Comparison of ENCODE assay signal across 14 cellular contexts in the genomic region with DNA sequence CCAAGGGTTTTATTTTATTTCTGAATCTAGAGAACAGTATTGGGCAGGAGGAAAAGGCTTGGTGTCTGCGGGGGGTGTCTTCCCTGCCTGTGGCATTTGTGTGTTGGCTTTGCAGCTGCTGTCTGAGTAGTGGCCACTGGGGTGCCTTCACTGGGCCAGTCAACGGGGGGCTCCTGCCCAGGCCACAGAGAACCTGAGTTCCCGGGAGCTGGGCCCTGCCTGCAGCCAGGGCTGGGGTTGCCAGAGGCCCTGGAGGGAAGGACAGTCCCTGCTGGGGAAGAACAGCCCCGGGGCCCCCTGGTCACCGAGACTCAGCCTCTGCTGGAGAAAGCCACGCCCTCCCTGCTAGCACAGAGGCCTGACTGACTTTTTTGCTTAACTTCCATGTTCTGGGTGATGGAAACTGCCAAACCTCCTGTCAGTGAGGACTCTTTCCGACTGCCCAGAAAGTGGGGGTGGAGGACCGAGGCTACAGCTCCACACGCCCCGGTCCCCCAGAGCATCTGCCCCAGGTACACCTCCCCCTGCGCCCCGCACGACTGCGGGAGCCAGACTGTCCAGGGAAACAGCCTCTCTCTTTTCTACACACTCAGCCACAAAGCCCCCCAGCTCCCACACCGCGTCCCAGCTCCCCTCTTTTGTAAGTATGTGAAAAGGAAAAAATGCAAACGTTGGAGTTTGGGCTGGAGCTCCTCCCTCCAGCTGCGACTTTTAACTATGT.
DNase-seq lines count a peak whose midpoint lies in the region; ATAC-seq and TF ChIP-seq lines count a peak whose summit lies in the region.
"Had no signal": no experiment of that assay in that cellular context is flagged by ENCODE, and none has a peak within 500 bp of the region (broad histone marks: within the 10 kb centered on the region; RNA-seq: fewer than 3 reads in every experiment).

No MANE protein-coding gene starts in this region.

- H3K4me1 ChIP-seq in stomach: peaks cover 0 to 4% (median under 1%) of the 10 kb centered on the region in 4 donors
- H3K4me1 ChIP-seq in tibial artery: no peaks in the 10 kb centered on the region
- H3K4me1 ChIP-seq: body of pancreas, pancreas, vagina had no signal

- TF ChIP-seq CTCF in VCaP (conservative IDR thresholded peaks at IDR 0.05) (no peak; the same call in 1 of the 2 replicates), stomach (IDR thresholded peaks at IDR 0.05) (no peak), tibial artery (IDR thresholded peaks at IDR 0.05) (no peak)

- peaks cover 9% of the 10 kb centered on the region for H3K4me1 Mint-ChIP-seq in activated naive CD8-positive, alpha-beta T cell treated with anti-CD3 and anti-CD28 coated beads, Interleukin-2, amount 10 ng/mL, durations not matched to agents 7 days and 5 days
- H3K4me1 Mint-ChIP-seq in activated naive CD8-positive, alpha-beta T cell treated with anti-CD3 and anti-CD28 coated beads for 36 hours: peaks cover 13% of the 10 kb centered on the region

- H3K36me3 ChIP-seq in stomach (peaks cover 43 to 70% (median 68%) of the 10 kb centered on the region in 4 donors), tibial artery (peaks cover 30 to 68% (median 45%) of the 10 kb centered on the region in 3 donors)

- H3K9me3 Mint-ChIP-seq in activated naive CD8-positive, alpha-beta T cell treated with anti-CD3 and anti-CD28 coated beads, Interleukin-2, amount 10 ng/mL, durations not matched to agents 7 days and 5 days: no peaks in the 10 kb centered on the region
- no peaks in the 10 kb centered on the region for H3K9me3 Mint-ChIP-seq in activated naive CD8-positive, alpha-beta T cell treated with anti-CD3 and anti-CD28 coated beads for 36 hours

- 78 to 85% (median 80%) methylated on average over 15 to 18 of the region's 18 CpGs for WGBS in stomach, 5 donors

- ATAC-seq in activated naive CD8-positive, alpha-beta T cell treated with anti-CD3 and anti-CD28 coated beads, Interleukin-2, amount 10 ng/mL, durations not matched to agents 7 days and 5 days (ENCODE audit: low read depth): no peak
- ATAC-seq: body of pancreas, pancreas, SK-N-SH treated with all-trans-retinoic acid at 6 μM for 48 hours had no signal

- intact Hi-C loops in stomach (cut with DNase I; ENCODE audit: low total_unique reads) (no loop called here), tibial artery (cut with DNase I; ENCODE audit: low total_unique reads) (no loop called here)

- H3K36me3 Mint-ChIP-seq in activated naive CD8-positive, alpha-beta T cell treated with anti-CD3 and anti-CD28 coated beads, Interleukin-2, amount 10 ng/mL, durations not matched to agents 7 days and 5 days: no peaks in the 10 kb centered on the region
- H3K36me3 Mint-ChIP-seq in activated naive CD8-positive, alpha-beta T cell treated with anti-CD3 and anti-CD28 coated beads for 36 hours: no peaks in the 10 kb centered on the region

- H3K27me3 ChIP-seq in stomach: no peaks in the 10 kb centered on the region
- H3K27me3 ChIP-seq in tibial artery: no peaks in the 10 kb centered on the region
- H3K27me3 ChIP-seq: body of pancreas, pancreas, vagina had no signal

- POLR2A ChIA-PET in activated naive CD8-positive, alpha-beta T cell treated with anti-CD3 and anti-CD28 coated beads, Interleukin-2, amount 10 ng/mL, durations not matched to agents 7 days and 5 days (lab: Charles Lee): no interaction called here

- H3K27ac ChIP-seq in VCaP: peak overlapping the region; percentile 51
- no peak overlapping the region for H3K27ac ChIP-seq in stomach
- no peak overlapping the region for H3K27ac ChIP-seq in tibial artery
- H3K27ac ChIP-seq: body of pancreas, pancreas, vagina had no signal

- TF ChIP-seq POLR2A in stomach (IDR thresholded peaks at IDR 0.05): no peak

- H3K27me3 Mint-ChIP-seq in activated naive CD8-positive, alpha-beta T cell treated with anti-CD3 and anti-CD28 coated beads, Interleukin-2, amount 10 ng/mL, durations not matched to agents 7 days and 5 days: peaks cover 11% of the 10 kb centered on the region
- no peaks in the 10 kb centered on the region for H3K27me3 Mint-ChIP-seq in activated naive CD8-positive, alpha-beta T cell treated with anti-CD3 and anti-CD28 coated beads for 36 hours
- H3K27me3 Mint-ChIP-seq: activated CD4-positive, alpha-beta T cell treated with anti-CD3 and anti-CD28 coated beads for 36 hours had no signal

- no peak for TF ChIP-seq EP300 in stomach (IDR thresholded peaks at IDR 0.05)

- peak overlapping the region; percentile 84 for H3K27ac Mint-ChIP-seq in activated naive CD8-positive, alpha-beta T cell treated with anti-CD3 and anti-CD28 coated beads, Interleukin-2, amount 10 ng/mL, durations not matched to agents 7 days and 5 days
- no peak overlapping the region for H3K27ac Mint-ChIP-seq in activated naive CD8-positive, alpha-beta T cell treated with anti-CD3 and anti-CD28 coated beads for 36 hours
- H3K27ac Mint-ChIP-seq: activated CD4-positive, alpha-beta T cell treated with anti-CD3 and anti-CD28 coated beads for 36 hours had no signal

- H3K9me3 ChIP-seq in stomach: no peaks in the 10 kb centered on the region
- H3K9me3 ChIP-seq in tibial artery: no peaks in the 10 kb centered on the region
- H3K9me3 ChIP-seq: body of pancreas, pancreas, vagina had no signal

- peak; percentile 32 for DNase-seq in activated naive CD8-positive, alpha-beta T cell treated with anti-CD3 and anti-CD28 coated beads, Interleukin-2, amount 10 ng/mL, durations not matched to agents 7 days and 5 days
- no peak for DNase-seq in activated naive CD8-positive, alpha-beta T cell treated with anti-CD3 and anti-CD28 coated beads for 36 hours
- DNase-seq in islet precursor cell (peak; percentile 65), stomach (peak; percentile 24), DMS53 (lab: John Stamatoyannopoulos, UW) (no peak), glomerular visceral epithelial cell (ENCODE audit: extremely low spot score) (no peak), tibial artery (no peak)
- DNase-seq: activated CD4-positive, alpha-beta T cell treated with anti-CD3 and anti-CD28 coated beads for 36 hours; body of pancreas; NCI-H2029 had no signal

- H3K4me3 Mint-ChIP-seq in activated naive CD8-positive, alpha-beta T cell treated with anti-CD3 and anti-CD28 coated beads, Interleukin-2, amount 10 ng/mL, durations not matched to agents 7 days and 5 days: no peak overlapping the region
- no peak overlapping the region for H3K4me3 Mint-ChIP-seq in activated naive CD8-positive, alpha-beta T cell treated with anti-CD3 and anti-CD28 coated beads for 36 hours
- H3K4me3 Mint-ChIP-seq: activated CD4-positive, alpha-beta T cell treated with anti-CD3 and anti-CD28 coated beads for 36 hours had no signal

- no peak overlapping the region for H3K4me3 ChIP-seq in stomach
- no peak overlapping the region for H3K4me3 ChIP-seq in tibial artery
- H3K4me3 ChIP-seq: body of pancreas, pancreas, vagina had no signal

Comparison
In these comparisons a context has a peak if more than half of its experiments do, and no peak if none do; other contexts are left out.
1. DNase-seq: peak in activated naive CD8-positive, alpha-beta T cell treated with anti-CD3 and anti-CD28 coated beads, Interleukin-2, amount 10 ng/mL, durations not matched to agents 7 days and 5 days (single experiment), islet precursor cell (single experiment) and stomach (single experiment); none in activated naive CD8-positive, alpha-beta T cell treated with anti-CD3 and anti-CD28 coated beads for 36 hours (single experiment), DMS53 (single experiment), glomerular visceral epithelial cell (single experiment) and tibial artery (0 of 2).